ENCODE assay signal across 24 cellular contexts in the genomic region with DNA sequence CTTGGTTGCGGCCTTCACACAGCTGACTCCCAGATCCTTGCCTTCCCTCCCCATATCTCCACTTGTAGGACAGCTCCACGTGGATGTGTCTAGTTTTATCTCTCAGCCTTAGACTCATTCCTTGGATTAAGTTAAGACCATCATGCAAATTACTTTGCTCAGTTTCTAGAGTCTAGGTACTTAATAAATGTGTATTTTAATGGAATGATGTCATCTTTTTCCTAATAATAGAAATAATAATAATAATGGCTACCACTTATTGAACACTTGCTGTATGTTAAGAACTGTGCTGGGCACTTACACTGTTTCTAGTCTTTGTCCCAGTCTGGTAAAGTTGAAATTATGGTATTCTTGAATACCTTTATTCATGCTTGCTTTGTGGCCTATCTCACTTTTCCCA. TPM values are rescaled to one million over a fixed set of nuclear protein-coding genes. Genes with fewer than 3 reads are reported as not detected.
DNase-seq lines count a peak whose midpoint lies in the region; TF ChIP-seq lines count a peak whose summit lies in the region.
"Had no signal": no experiment of that assay in that cellular context is flagged by ENCODE, and none has a peak within 500 bp of the region (broad histone marks: within the 10 kb centered on the region; RNA-seq: fewer than 3 reads in every experiment).

No MANE protein-coding gene starts in this region.

- DNase-seq in Karpas-422 (no peak), islet precursor cell (peak; percentile 13), prostate gland (ENCODE audit: low spot score) (no peak), NCI-H2081 (lab: John Stamatoyannopoulos, UW) (no peak)
- DNase-seq in activated naive CD8-positive, alpha-beta T cell treated with anti-CD3 and anti-CD28 coated beads for 36 hours = no peak
- DNase-seq: 8988T; ACHN; BE2C; C1 segment of cervical spinal cord; CD4-positive, alpha-beta memory T cell; CD4-positive, CD25-positive, alpha-beta regulatory T cell; CD8-positive, alpha-beta memory T cell; COR-L47; DMS 273 treated with DMSO at 0.1 percent for 48 hours; DMS153; DMS53; DMS79; DND-41; EL; GDM1 had no signal

- peaks cover 24% of the 10 kb centered on the region for H3K36me3 Mint-ChIP-seq in activated naive CD8-positive, alpha-beta T cell treated with anti-CD3 and anti-CD28 coated beads for 36 hours

- intact Hi-C loops in prostate gland (cut with DNase I) = no loop called here

- H3K27ac ChIP-seq in HEK293 (ENCODE audit: extremely low read depth, low read depth, low read length) (no peak overlapping the region), Karpas-422 (ENCODE audit: low read length) (0 out of 2 replicates have a peak overlapping the region, but pooled peaks have one; percentile 13), prostate gland (no peak overlapping the region)
- H3K27ac ChIP-seq: BLaER1 had no signal

- H3K9me3 Mint-ChIP-seq in activated naive CD8-positive, alpha-beta T cell treated with anti-CD3 and anti-CD28 coated beads for 36 hours = peaks cover 2% of the 10 kb centered on the region

- 0 out of 2 replicates have a peak, but pooled peaks cover 3% of the 10 kb centered on the region for H4K20me1 ChIP-seq in Karpas-422 (ENCODE audit: insufficient read depth, low read depth, low read length)
- H4K20me1 ChIP-seq: BLaER1 had no signal

- H3K4me3 ChIP-seq in HEK293 (ENCODE audit: low read depth, low read length) = no peak overlapping the region
- no peak overlapping the region for H3K4me3 ChIP-seq in Karpas-422 (ENCODE audit: low read length)
- H3K4me3 ChIP-seq in prostate gland = no peak overlapping the region
- H3K4me3 ChIP-seq: BLaER1, GM12878 had no signal

- no peaks in the 10 kb centered on the region for H3K4me1 ChIP-seq in HEK293 (ENCODE audit: control insufficient read depth, insufficient read depth, low read length)
- H3K4me1 ChIP-seq in Karpas-422 (ENCODE audit: low read length) = peaks cover 20% of the 10 kb centered on the region
- H3K4me1 ChIP-seq in prostate gland (replicated peaks) = no peaks in the 10 kb centered on the region

- no peak for TF ChIP-seq POLR2A in prostate gland (IDR thresholded peaks at IDR 0.05)

- no peak overlapping the region for H3K27ac Mint-ChIP-seq in activated naive CD8-positive, alpha-beta T cell treated with anti-CD3 and anti-CD28 coated beads for 36 hours

- no peak overlapping the region for H3K4me3 Mint-ChIP-seq in activated naive CD8-positive, alpha-beta T cell treated with anti-CD3 and anti-CD28 coated beads for 36 hours
- H3K4me3 Mint-ChIP-seq: CD14-positive monocyte; CD4-positive, alpha-beta memory T cell; CD8-positive, alpha-beta memory T cell had no signal

- H3K9ac ChIP-seq in Karpas-422 (ENCODE audit: low read length) = no peak overlapping the region
- H3K9ac ChIP-seq: BLaER1 had no signal

- 92% methylated on average over 2 of the region's 2 CpGs for WGBS in prostate gland

- POLR2A ChIA-PET in HEK293 (lab: Yijun Ruan, JAX) = no interaction called here

- H3K79me2 ChIP-seq in Karpas-422 (ENCODE audit: low read length) = peaks cover 29% of the 10 kb centered on the region

- H3K4me2 ChIP-seq in Karpas-422 (ENCODE audit: low read depth, low read length, poor library complexity, severe bottlenecking) = no peak overlapping the region
- H3K4me2 ChIP-seq: BLaER1 had no signal

- no peaks in the 10 kb centered on the region for H3K9me2 ChIP-seq in Karpas-422 (replicated peaks; ENCODE audit: insufficient read depth, low read length)

- TF ChIP-seq CTCF in HEK293 (tag by site-specific recombination; IDR thresholded peaks at IDR 0.05) (no peak), prostate gland (IDR thresholded peaks at IDR 0.05) (no peak)

- no peaks in the 10 kb centered on the region for H3K27me3 Mint-ChIP-seq in activated naive CD8-positive, alpha-beta T cell treated with anti-CD3 and anti-CD28 coated beads for 36 hours
- H3K27me3 Mint-ChIP-seq: CD4-positive, alpha-beta memory T cell; CD4-positive, CD25-positive, alpha-beta regulatory T cell had no signal

- no peaks in the 10 kb centered on the region for H3K4me1 Mint-ChIP-seq in activated naive CD8-positive, alpha-beta T cell treated with anti-CD3 and anti-CD28 coated beads for 36 hours
- H3K4me1 Mint-ChIP-seq: CD14-positive monocyte; CD4-positive, alpha-beta memory T cell; CD8-positive, alpha-beta memory T cell had no signal

- no peaks in the 10 kb centered on the region for H3K27me3 ChIP-seq in Karpas-422 (ENCODE audit: low read length)
- no peaks in the 10 kb centered on the region for H3K27me3 ChIP-seq in prostate gland (replicated peaks; ENCODE audit: insufficient read depth)
- H3K27me3 ChIP-seq: BE2C, BLaER1 had no signal

- H3K9me3 ChIP-seq in HEK293 (ENCODE audit: control insufficient read depth, insufficient read depth, low read depth, low read length) (no peaks in the 10 kb centered on the region), Karpas-422 (ENCODE audit: low read length) (no peaks in the 10 kb centered on the region; the same call in 1 of the 2 replicates), prostate gland (no peaks in the 10 kb centered on the region)
- H3K9me3 ChIP-seq: BE2C had no signal

- peaks cover 0 to 52% of the 10 kb centered on the region in 2 experiments; a peak in 2 of 3 replicates for H3K36me3 ChIP-seq in HEK293 (ENCODE audit: control insufficient read depth in 2 of 2, insufficient read depth in 1 of 2, low read length in 2 of 2)
- H3K36me3 ChIP-seq in Karpas-422 (ENCODE audit: insufficient read depth, low read length) = peaks cover 37% of the 10 kb centered on the region
- H3K36me3 ChIP-seq in prostate gland = no peaks in the 10 kb centered on the region

- CTCF ChIA-PET in HEK293 (lab: Yijun Ruan, JAX) = no interaction called here

- H2AFZ ChIP-seq in Karpas-422 (ENCODE audit: low read length) = no peak overlapping the region

TF ChIP-seq in HEK293, 187 proteins besides CTCF, POLR2A, EP300 and RAD21 (continues in another document):
- TF ChIP-seq ZFP37 (tag by site-specific recombination; IDR thresholded peaks at IDR 0.05) (no peak), ZNF792 (tag by site-specific recombination; IDR thresholded peaks at IDR 0.05) (no peak), ZBTB11 (tag by site-specific recombination; conservative IDR thresholded peaks at IDR 0.05; ENCODE audit: low read depth) (no peak)
- TF ChIP-seq, protein P1, sequence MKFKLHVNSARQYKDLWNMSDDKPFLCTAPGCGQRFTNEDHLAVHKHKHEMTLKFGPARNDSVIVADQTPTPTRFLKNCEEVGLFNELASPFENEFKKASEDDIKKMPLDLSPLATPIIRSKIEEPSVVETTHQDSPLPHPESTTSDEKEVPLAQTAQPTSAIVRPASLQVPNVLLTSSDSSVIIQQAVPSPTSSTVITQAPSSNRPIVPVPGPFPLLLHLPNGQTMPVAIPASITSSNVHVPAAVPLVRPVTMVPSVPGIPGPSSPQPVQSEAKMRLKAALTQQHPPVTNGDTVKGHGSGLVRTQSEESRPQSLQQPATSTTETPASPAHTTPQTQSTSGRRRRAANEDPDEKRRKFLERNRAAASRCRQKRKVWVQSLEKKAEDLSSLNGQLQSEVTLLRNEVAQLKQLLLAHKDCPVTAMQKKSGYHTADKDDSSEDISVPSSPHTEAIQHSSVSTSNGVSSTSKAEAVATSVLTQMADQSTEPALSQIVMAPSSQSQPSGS (tag by site-specific recombination; IDR thresholded peaks at IDR 0.05; ENCODE audit: low read depth) = peak; percentile 80

RNA-seq across cellular contexts. Expression of gene FBXW8, which starts 37.5 kb away (rescaled TPM):
- 34.8 TPM in 2 replicates for total RNA-seq in Karpas-422 (2014; rRNA removed; shearing (Covaris generic); ENCODE audit: low replicate concordance)
- 1 to 10 TPM; 7.3 to 8.0 TPM for total RNA-seq in activated naive CD8-positive, alpha-beta T cell treated with anti-CD3 and anti-CD28 coated beads for 36 hours
- 10 to 100 TPM; 20.8 to 26.7 TPM for total RNA-seq in prostate gland
